Comparison of ENCODE assay signal across 18 cellular contexts in genomic region chr3:156819842-156820686, GRCh38. TPM values are rescaled to one million over a fixed set of nuclear protein-coding genes. Genes with fewer than 3 reads are reported as not detected.
DNase-seq lines count a peak whose midpoint lies in the region; ATAC-seq lines count a peak whose summit lies in the region.
"Had no signal": no experiment of that assay in that cellular context is flagged by ENCODE, and none has a peak within 500 bp of the region (broad histone marks: within the 10 kb centered on the region; RNA-seq: fewer than 3 reads in every experiment).

No MANE protein-coding gene starts in this region.

- no peak for DNase-seq in activated CD4-positive, alpha-beta T cell treated with anti-CD3 and anti-CD28 coated beads, Interleukin-2, amount 10 ng/mL, durations not matched to agents 7 days and 5 days
- no peak for DNase-seq in activated CD4-positive, alpha-beta T cell treated with anti-CD3 and anti-CD28 coated beads for 4 hours
- DNase-seq in M059J (ENCODE audit: low read depth), result peak; percentile 64
- peak; percentile 37 for DNase-seq in dermis blood vessel endothelial cell
- no peak for DNase-seq in stimulated activated naive B cell treated with anti-CD40 and anti-IgM and Interleukin-4, amounts not matched to agents 10 μg/mL and 1 μg/mL and 100 μg/mL, for 72 hours
- no peak for DNase-seq in DMS 273 (lab: John Stamatoyannopoulos, UW; ENCODE audit: unreplicated experiment)
- no peak for DNase-seq in activated CD4-positive, alpha-beta T cell treated with anti-CD3 and anti-CD28 coated beads, Interleukin-2, amount 10 ng/mL, durations not matched to agents 24 days and 14 days
- DNase-seq: ACHN; esophagus squamous epithelium; heart right ventricle; KBM-7; NCI-H1694; NCI-H524; nucleus accumbens; stimulated activated CD4-positive, alpha-beta T cell treated with anti-CD3 and anti-CD28 coated beads, Interleukin-4, amount 100 ng/mL, for 24 hours; T-cell; thyroid gland had no signal

- CTCF ChIA-PET in activated CD4-positive, alpha-beta T cell treated with anti-CD3 and anti-CD28 coated beads, Interleukin-2, amount 10 ng/mL, durations not matched to agents 7 days and 5 days (lab: Charles Lee), result interaction anchor here (0.6 to 1.0 kb wide), 2 partner anchors 13 to 57 kb away, joined by 3 to 5 read pairs; no protein-coding TSS in a partner anchor

- H3K27ac Mint-ChIP-seq in activated CD4-positive, alpha-beta T cell treated with anti-CD3 and anti-CD28 coated beads, Interleukin-2, amount 10 ng/mL, durations not matched to agents 7 days and 5 days, result peak overlapping the region; percentile 71
- peak overlapping the region; percentile 37 for H3K27ac Mint-ChIP-seq in stimulated activated naive B cell treated with anti-CD40 and anti-IgM and Interleukin-4, amounts not matched to agents 10 μg/mL and 1 μg/mL and 100 μg/mL, for 72 hours
- H3K27ac Mint-ChIP-seq in activated CD4-positive, alpha-beta T cell treated with anti-CD3 and anti-CD28 coated beads, Interleukin-2, amount 10 ng/mL, durations not matched to agents 24 days and 14 days, result no peak overlapping the region
- H3K27ac Mint-ChIP-seq: T-cell had no signal

- peaks cover 71% of the 10 kb centered on the region for H3K4me1 Mint-ChIP-seq in activated CD4-positive, alpha-beta T cell treated with anti-CD3 and anti-CD28 coated beads, Interleukin-2, amount 10 ng/mL, durations not matched to agents 7 days and 5 days
- peaks cover 9 to 48% of the 10 kb centered on the region in 2 donors for H3K4me1 Mint-ChIP-seq in stimulated activated naive B cell treated with anti-CD40 and anti-IgM and Interleukin-4, amounts not matched to agents 10 μg/mL and 1 μg/mL and 100 μg/mL, for 72 hours
- peaks cover 46% of the 10 kb centered on the region for H3K4me1 Mint-ChIP-seq in activated CD4-positive, alpha-beta T cell treated with anti-CD3 and anti-CD28 coated beads, Interleukin-2, amount 10 ng/mL, durations not matched to agents 24 days and 14 days

- no peak overlapping the region for H3K4me3 Mint-ChIP-seq in activated CD4-positive, alpha-beta T cell treated with anti-CD3 and anti-CD28 coated beads, Interleukin-2, amount 10 ng/mL, durations not matched to agents 7 days and 5 days
- H3K4me3 Mint-ChIP-seq in stimulated activated naive B cell treated with anti-CD40 and anti-IgM and Interleukin-4, amounts not matched to agents 10 μg/mL and 1 μg/mL and 100 μg/mL, for 72 hours, result no peak overlapping the region
- H3K4me3 Mint-ChIP-seq in activated CD4-positive, alpha-beta T cell treated with anti-CD3 and anti-CD28 coated beads, Interleukin-2, amount 10 ng/mL, durations not matched to agents 24 days and 14 days, result no peak overlapping the region
- H3K4me3 Mint-ChIP-seq: T-cell had no signal

- peaks cover 7% of the 10 kb centered on the region for H3K9me3 Mint-ChIP-seq in activated CD4-positive, alpha-beta T cell treated with anti-CD3 and anti-CD28 coated beads, Interleukin-2, amount 10 ng/mL, durations not matched to agents 7 days and 5 days
- peaks cover 4 to 5% of the 10 kb centered on the region in 2 donors for H3K9me3 Mint-ChIP-seq in stimulated activated naive B cell treated with anti-CD40 and anti-IgM and Interleukin-4, amounts not matched to agents 10 μg/mL and 1 μg/mL and 100 μg/mL, for 72 hours
- H3K9me3 Mint-ChIP-seq in activated CD4-positive, alpha-beta T cell treated with anti-CD3 and anti-CD28 coated beads, Interleukin-2, amount 10 ng/mL, durations not matched to agents 24 days and 14 days, result no peaks in the 10 kb centered on the region
- H3K9me3 Mint-ChIP-seq: T-cell had no signal

- POLR2A ChIA-PET in activated CD4-positive, alpha-beta T cell treated with anti-CD3 and anti-CD28 coated beads, Interleukin-2, amount 10 ng/mL, durations not matched to agents 7 days and 5 days (lab: Charles Lee), result no interaction called here

- H3K36me3 Mint-ChIP-seq in activated CD4-positive, alpha-beta T cell treated with anti-CD3 and anti-CD28 coated beads, Interleukin-2, amount 10 ng/mL, durations not matched to agents 7 days and 5 days (ENCODE audit: low read depth), result peaks cover 32% of the 10 kb centered on the region
- peaks cover 18 to 21% of the 10 kb centered on the region in 2 donors for H3K36me3 Mint-ChIP-seq in stimulated activated naive B cell treated with anti-CD40 and anti-IgM and Interleukin-4, amounts not matched to agents 10 μg/mL and 1 μg/mL and 100 μg/mL, for 72 hours
- peaks cover 6% of the 10 kb centered on the region for H3K36me3 Mint-ChIP-seq in activated CD4-positive, alpha-beta T cell treated with anti-CD3 and anti-CD28 coated beads, Interleukin-2, amount 10 ng/mL, durations not matched to agents 24 days and 14 days (ENCODE audit: low read depth)

- H3K27me3 Mint-ChIP-seq in activated CD4-positive, alpha-beta T cell treated with anti-CD3 and anti-CD28 coated beads, Interleukin-2, amount 10 ng/mL, durations not matched to agents 7 days and 5 days, result no peaks in the 10 kb centered on the region
- H3K27me3 Mint-ChIP-seq in stimulated activated naive B cell treated with anti-CD40 and anti-IgM and Interleukin-4, amounts not matched to agents 10 μg/mL and 1 μg/mL and 100 μg/mL, for 72 hours, result no peaks in the 10 kb centered on the region
- H3K27me3 Mint-ChIP-seq in activated CD4-positive, alpha-beta T cell treated with anti-CD3 and anti-CD28 coated beads, Interleukin-2, amount 10 ng/mL, durations not matched to agents 24 days and 14 days, result no peaks in the 10 kb centered on the region
- H3K27me3 Mint-ChIP-seq: T-cell had no signal

- ATAC-seq in stimulated activated naive B cell treated with anti-CD40 and anti-IgM and Interleukin-4, amounts not matched to agents 10 μg/mL and 1 μg/mL and 100 μg/mL, for 72 hours (replicated peaks), result no peak
- ATAC-seq in HG02885 (IDR thresholded peaks at IDR 0.05; ENCODE audit: poor library complexity, unreplicated experiment), result no peak
- ATAC-seq: heart right ventricle, T-cell had no signal

- intact Hi-C loops in activated CD4-positive, alpha-beta T cell treated with anti-CD3 and anti-CD28 coated beads, Interleukin-2, amount 10 ng/mL, durations not matched to agents 24 days and 14 days (cut with micrococcal nuclease), result loop anchor here (5.0 to 10.0 kb wide), 3 partner anchors 338 to 965 kb away; partner anchors contain the start of gene SLC33A1

RNA-seq across cellular contexts. Expression of gene LEKR1, which starts 6.1 kb away (rescaled TPM):
- under 1 TPM; 0.47 to 0.54 TPM for total RNA-seq in activated CD4-positive, alpha-beta T cell treated with anti-CD3 and anti-CD28 coated beads, Interleukin-2, amount 10 ng/mL, durations not matched to agents 7 days and 5 days
- 0.94 and 1.6 TPM in 2 replicates for total RNA-seq in M059J (2014; rRNA removed; shearing (Covaris generic))
- 0.14 and 0.17 TPM in 2 replicates for total RNA-seq in dermis blood vessel endothelial cell
- total RNA-seq in activated CD4-positive, alpha-beta T cell treated with anti-CD3 and anti-CD28 coated beads, Interleukin-2, amount 10 ng/mL, durations not matched to agents 24 days and 14 days, result 0.14 and 0.24 TPM in 2 replicates

Comparison
In these comparisons a context has a peak if more than half of its experiments do, and no peak if none do; other contexts are left out.
1. DNase-seq: peak in M059J (single experiment) and dermis blood vessel endothelial cell (single experiment); none in activated CD4-positive, alpha-beta T cell treated with anti-CD3 and anti-CD28 coated beads, Interleukin-2, amount 10 ng/mL, durations not matched to agents 7 days and 5 days (single experiment), activated CD4-positive, alpha-beta T cell treated with anti-CD3 and anti-CD28 coated beads for 4 hours (0 of 2), stimulated activated naive B cell treated with anti-CD40 and anti-IgM and Interleukin-4, amounts not matched to agents 10 μg/mL and 1 μg/mL and 100 μg/mL, for 72 hours (single experiment), DMS 273 (single experiment) and activated CD4-positive, alpha-beta T cell treated with anti-CD3 and anti-CD28 coated beads, Interleukin-2, amount 10 ng/mL, durations not matched to agents 24 days and 14 days (single experiment).